ENCODE assay signal across 8 cellular contexts in the genomic region with DNA sequence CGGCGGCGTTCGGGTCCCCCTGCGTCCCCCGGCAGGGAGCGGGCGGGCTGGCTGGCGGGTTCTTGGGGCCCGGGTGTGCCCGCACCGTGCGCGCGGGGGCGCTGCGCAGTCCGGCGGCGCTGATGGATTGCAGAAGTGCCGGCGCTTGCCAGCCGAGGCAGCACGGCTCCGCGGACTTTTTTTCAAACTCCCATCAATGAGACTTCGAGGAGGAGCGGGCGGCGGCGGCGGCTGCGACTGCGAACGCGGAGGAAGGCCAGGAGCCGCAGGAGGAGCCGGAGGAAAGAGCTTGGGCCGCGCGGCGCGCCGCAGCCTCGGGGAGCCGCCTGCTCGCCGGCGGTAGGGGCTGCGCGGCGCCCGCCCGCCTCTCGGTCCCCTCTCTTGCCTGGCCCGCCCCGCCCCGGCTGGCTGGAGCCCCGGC. TPM values are rescaled to one million over a fixed set of nuclear protein-coding genes. Genes with fewer than 3 reads are reported as not detected.
DNase-seq lines count a peak whose midpoint lies in the region; ATAC-seq and TF ChIP-seq lines count a peak whose summit lies in the region.

A gene (plus strand): TSS at position 119 of the 421 bp plus-strand sequence. CDS start 61,453 bp downstream, outside the sequence.

- peaks cover 53% of the 10 kb centered on the region for H3K79me2 ChIP-seq in GM23338 (replicated peaks; ENCODE audit: insufficient read depth)

- peaks cover 42% of the 10 kb centered on the region for H3K4me1 ChIP-seq in GM23338 (ENCODE audit: insufficient read depth)
- peaks cover 33% of the 10 kb centered on the region for H3K4me1 ChIP-seq in adipocyte (ENCODE audit: control insufficient read depth, insufficient read depth, low read length)
- H3K4me1 ChIP-seq in psoas muscle, result peaks cover 10% of the 10 kb centered on the region

- ATAC-seq in GM23338 (peak; percentile 46), left ventricle myocardium superior (peak; percentile 89), psoas muscle (peak; percentile 86 to 94 (median 91)), GM21526 (IDR thresholded peaks at IDR 0.05; ENCODE audit: low FRiP score, unreplicated experiment) (no peak)

- H3K27ac ChIP-seq in GM23338 (ENCODE audit: low read depth), result peak within 1 kb of the TSS; percentile 90
- peak within 1 kb of the TSS; percentile 46 for H3K27ac ChIP-seq in psoas muscle

- H3K4me3 Mint-ChIP-seq in CD14-positive monocyte (peak within 1 kb of the TSS; percentile 37 to 80), GM23338 (peak within 1 kb of the TSS; percentile 95)

- intact Hi-C loops in CD14-positive monocyte (cut with micrococcal nuclease) (no loop called here), left ventricle myocardium superior (cut with micrococcal nuclease) (no loop called here), psoas muscle (cut with DNase I) (loop anchor here (2.0 to 5.0 kb wide), 3 partner anchors 202 to 337 kb away; no protein-coding TSS in a partner anchor)

- peaks cover 23% of the 10 kb centered on the region; the same call in 1 of the 2 replicates for H3F3A ChIP-seq in GM23338 (replicated peaks; ENCODE audit: low read depth)

- H2AFZ ChIP-seq in GM23338, result peak within 1 kb of the TSS; percentile 79

- H3K27me3 ChIP-seq in GM23338 (ENCODE audit: insufficient read depth) (no peaks in the 10 kb centered on the region), adipocyte (replicated peaks; ENCODE audit: control insufficient read depth, insufficient read depth, low read length) (no peaks in the 10 kb centered on the region), psoas muscle (ENCODE audit: insufficient read depth in 3 of 3, low read length in 2 of 3) (peaks cover 0 to 68% (median 31%) of the 10 kb centered on the region in 3 donors)

- H3K36me3 ChIP-seq in GM23338 (ENCODE audit: insufficient read depth) (no peaks in the 10 kb centered on the region), adipocyte (ENCODE audit: control insufficient read depth, insufficient read depth, low read length, severe bottlenecking) (no peaks in the 10 kb centered on the region), psoas muscle (ENCODE audit: insufficient read depth in 1 of 2, low read depth in 1 of 2) (no peaks in the 10 kb centered on the region)

- H3K9ac ChIP-seq in adipocyte (ENCODE audit: low read length), result peak within 1 kb of the TSS; percentile 85

- no peaks in the 10 kb centered on the region for H3K9me3 ChIP-seq in adipocyte (ENCODE audit: control insufficient read depth, low read length)
- no peaks in the 10 kb centered on the region for H3K9me3 ChIP-seq in psoas muscle

- no peaks in the 10 kb centered on the region for H3K9me2 ChIP-seq in GM23338 (ENCODE audit: insufficient read depth)

- peak within 1 kb of the TSS; percentile 91 for H3K4me3 ChIP-seq in GM23338
- H3K4me3 ChIP-seq in adipocyte (ENCODE audit: low read length), result peak within 1 kb of the TSS; percentile 80
- H3K4me3 ChIP-seq in psoas muscle, result peak within 1 kb of the TSS; percentile 69

- H3K9me3 Mint-ChIP-seq in CD14-positive monocyte, result peaks cover 0 to 12% (median 0%) of the 10 kb centered on the region in 7 donors
- no peaks in the 10 kb centered on the region for H3K9me3 Mint-ChIP-seq in GM23338

- no peak for TF ChIP-seq CTCF in CD14-positive monocyte (IDR thresholded peaks at IDR 0.05)
- TF ChIP-seq CTCF in GM23338 (conservative IDR thresholded peaks at IDR 0.05; ENCODE audit: low read depth in 2 of 2), result peak; percentile 57 to 76
- TF ChIP-seq CTCF in psoas muscle (IDR thresholded peaks at IDR 0.05), result peak; percentile 67

- H3K27ac Mint-ChIP-seq in CD14-positive monocyte, result no peak within 1 kb of the TSS
- H3K27ac Mint-ChIP-seq in GM23338, result peak within 1 kb of the TSS; percentile 59; the same call in 1 of the 2 replicates

- 0 to 1% (median 1%) methylated on average over 30 to 59 of the region's 59 CpGs for WGBS in psoas muscle, 3 donors

- peaks cover 4% of the 10 kb centered on the region for H3K4me1 Mint-ChIP-seq in CD14-positive monocyte
- H3K4me1 Mint-ChIP-seq in GM23338, result peaks cover 50% of the 10 kb centered on the region

- H3K4me2 ChIP-seq in GM23338, result peak within 1 kb of the TSS; percentile 96

- H3K36me3 Mint-ChIP-seq in CD14-positive monocyte, result peaks cover 0 to 1% of the 10 kb centered on the region in 2 donors
- peaks cover 8% of the 10 kb centered on the region for H3K36me3 Mint-ChIP-seq in GM23338 (ENCODE audit: low read depth)

- H4K20me1 ChIP-seq in GM23338 (replicated peaks; ENCODE audit: insufficient read depth), result no peaks in the 10 kb centered on the region

- peaks cover 71 to 84% (median 72%) of the 10 kb centered on the region in 3 donors for H3K27me3 Mint-ChIP-seq in CD14-positive monocyte (ENCODE audit: low read depth in 3 of 3)
- peaks cover 19% of the 10 kb centered on the region for H3K27me3 Mint-ChIP-seq in GM23338 (ENCODE audit: insufficient read depth, low read depth, poor library complexity)

- DNase-seq in CD14-positive monocyte (ENCODE audit: low spot score), result no peak
- peak; percentile 90 for DNase-seq in GM23338 (ENCODE audit: low spot score)
- peak; percentile 77 for DNase-seq in NCI-H510A treated with DMSO at 0.1 percent for 48 hours (lab: John Stamatoyannopoulos, UW)
- DNase-seq in adipocyte (ENCODE audit: low read depth), result peak; percentile 95
- DNase-seq in left ventricle myocardium superior, result peak; percentile 84
- peak; percentile 74 to 86 for DNase-seq in psoas muscle
- no peak for DNase-seq in RKO (ENCODE audit: low spot score)

TF ChIP-seq in GM23338, 12 proteins besides CTCF, POLR2A, EP300 and RAD21:
- TF ChIP-seq EZH2phosphoT487 (IDR thresholded peaks at IDR 0.05; ENCODE audit: unreplicated experiment) (no peak), CREB1 (CRISPR knock-in tag; IDR thresholded peaks at IDR 0.05; ENCODE audit: low read depth) (0 out of 2 replicates have a peak, but pooled peaks have one; percentile 27), EZH2 (IDR thresholded peaks at IDR 0.05; ENCODE audit: low read depth, unreplicated experiment) (no peak), ZNF331 (CRISPR knock-in tag; IDR thresholded peaks at IDR 0.05; ENCODE audit: low read depth) (no peak), POLR2AphosphoS5 (IDR thresholded peaks at IDR 0.05; ENCODE audit: low read depth) (0 out of 2 replicates have a peak, but pooled peaks have one; percentile 33)
- TF ChIP-seq, protein P1, sequence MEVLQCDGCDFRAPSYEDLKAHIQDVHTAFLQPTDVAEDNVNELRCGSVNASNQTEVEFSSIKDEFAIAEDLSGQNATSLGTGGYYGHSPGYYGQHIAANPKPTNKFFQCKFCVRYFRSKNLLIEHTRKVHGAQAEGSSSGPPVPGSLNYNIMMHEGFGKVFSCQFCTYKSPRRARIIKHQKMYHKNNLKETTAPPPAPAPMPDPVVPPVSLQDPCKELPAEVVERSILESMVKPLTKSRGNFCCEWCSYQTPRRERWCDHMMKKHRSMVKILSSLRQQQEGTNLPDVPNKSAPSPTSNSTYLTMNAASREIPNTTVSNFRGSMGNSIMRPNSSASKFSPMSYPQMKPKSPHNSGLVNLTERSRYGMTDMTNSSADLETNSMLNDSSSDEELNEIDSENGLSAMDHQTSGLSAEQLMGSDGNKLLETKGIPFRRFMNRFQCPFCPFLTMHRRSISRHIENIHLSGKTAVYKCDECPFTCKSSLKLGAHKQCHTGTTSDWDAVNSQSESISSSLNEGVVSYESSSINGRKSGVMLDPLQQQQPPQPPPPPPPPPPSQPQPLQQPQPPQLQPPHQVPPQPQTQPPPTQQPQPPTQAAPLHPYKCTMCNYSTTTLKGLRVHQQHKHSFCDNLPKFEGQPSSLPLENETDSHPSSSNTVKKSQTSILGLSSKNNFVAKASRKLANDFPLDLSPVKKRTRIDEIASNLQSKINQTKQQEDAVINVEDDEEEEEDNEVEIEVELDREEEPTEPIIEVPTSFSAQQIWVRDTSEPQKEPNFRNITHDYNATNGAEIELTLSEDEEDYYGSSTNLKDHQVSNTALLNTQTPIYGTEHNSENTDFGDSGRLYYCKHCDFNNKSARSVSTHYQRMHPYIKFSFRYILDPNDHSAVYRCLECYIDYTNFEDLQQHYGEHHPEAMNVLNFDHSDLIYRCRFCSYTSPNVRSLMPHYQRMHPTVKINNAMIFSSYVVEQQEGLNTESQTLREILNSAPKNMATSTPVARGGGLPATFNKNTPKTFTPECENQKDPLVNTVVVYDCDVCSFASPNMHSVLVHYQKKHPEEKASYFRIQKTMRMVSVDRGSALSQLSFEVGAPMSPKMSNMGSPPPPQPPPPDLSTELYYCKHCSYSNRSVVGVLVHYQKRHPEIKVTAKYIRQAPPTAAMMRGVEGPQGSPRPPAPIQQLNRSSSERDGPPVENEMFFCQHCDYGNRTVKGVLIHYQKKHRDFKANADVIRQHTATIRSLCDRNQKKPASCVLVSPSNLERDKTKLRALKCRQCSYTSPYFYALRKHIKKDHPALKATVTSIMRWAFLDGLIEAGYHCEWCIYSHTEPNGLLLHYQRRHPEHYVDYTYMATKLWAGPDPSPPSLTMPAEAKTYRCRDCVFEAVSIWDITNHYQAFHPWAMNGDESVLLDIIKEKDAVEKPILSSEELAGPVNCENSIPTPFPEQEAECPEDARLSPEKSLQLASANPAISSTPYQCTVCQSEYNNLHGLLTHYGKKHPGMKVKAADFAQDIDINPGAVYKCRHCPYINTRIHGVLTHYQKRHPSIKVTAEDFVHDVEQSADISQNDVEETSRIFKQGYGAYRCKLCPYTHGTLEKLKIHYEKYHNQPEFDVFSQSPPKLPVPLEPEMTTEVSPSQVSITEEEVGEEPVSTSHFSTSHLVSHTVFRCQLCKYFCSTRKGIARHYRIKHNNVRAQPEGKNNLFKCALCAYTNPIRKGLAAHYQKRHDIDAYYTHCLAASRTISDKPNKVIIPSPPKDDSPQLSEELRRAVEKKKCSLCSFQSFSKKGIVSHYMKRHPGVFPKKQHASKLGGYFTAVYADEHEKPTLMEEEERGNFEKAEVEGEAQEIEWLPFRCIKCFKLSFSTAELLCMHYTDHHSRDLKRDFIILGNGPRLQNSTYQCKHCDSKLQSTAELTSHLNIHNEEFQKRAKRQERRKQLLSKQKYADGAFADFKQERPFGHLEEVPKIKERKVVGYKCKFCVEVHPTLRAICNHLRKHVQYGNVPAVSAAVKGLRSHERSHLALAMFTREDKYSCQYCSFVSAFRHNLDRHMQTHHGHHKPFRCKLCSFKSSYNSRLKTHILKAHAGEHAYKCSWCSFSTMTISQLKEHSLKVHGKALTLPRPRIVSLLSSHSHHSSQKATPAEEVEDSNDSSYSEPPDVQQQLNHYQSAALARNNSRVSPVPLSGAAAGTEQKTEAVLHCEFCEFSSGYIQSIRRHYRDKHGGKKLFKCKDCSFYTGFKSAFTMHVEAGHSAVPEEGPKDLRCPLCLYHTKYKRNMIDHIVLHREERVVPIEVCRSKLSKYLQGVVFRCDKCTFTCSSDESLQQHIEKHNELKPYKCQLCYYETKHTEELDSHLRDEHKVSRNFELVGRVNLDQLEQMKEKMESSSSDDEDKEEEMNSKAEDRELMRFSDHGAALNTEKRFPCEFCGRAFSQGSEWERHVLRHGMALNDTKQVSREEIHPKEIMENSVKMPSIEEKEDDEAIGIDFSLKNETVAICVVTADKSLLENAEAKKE (CRISPR knock-in tag; IDR thresholded peaks at IDR 0.05), result no peak

RNA-seq across cellular contexts. Expression of the gene that starts here (rescaled TPM):
- polyA plus RNA-seq in CD14-positive monocyte, result not detected
- total RNA-seq in GM23338 (2014; rRNA removed; shearing (Covaris generic)), result 41.7 and 53.6 TPM in 2 replicates
- polyA plus RNA-seq in GM23338 (2016; fragmentation: Nextera tagmentation; extraction: Ambion mirVana), result 57.0 and 67.1 TPM in 2 replicates
- total RNA-seq in left ventricle myocardium superior, result 2.1 TPM
- total RNA-seq in psoas muscle, result 1 to 10 TPM in 1 of 4 donors, under 1 TPM in 3; 0.66 to 2.4 (median 0.76) TPM
- under 1 TPM; 0.20 to 0.24 (median 0.22) TPM for polyA plus RNA-seq in psoas muscle

Comparison
In these comparisons a context has a peak if more than half of its experiments do, and no peak if none do; other contexts are left out.
1. RNA of the gene that starts here (total RNA-seq): 41.7 to 53.6 TPM in GM23338; 2.1 TPM in left ventricle myocardium superior (single experiment) and 0.66 to 2.4 TPM in psoas muscle; every median in the first group is over 10 times any median in the second.
2. RNA of the gene that starts here (polyA plus RNA-seq): 57.0 to 67.1 TPM in GM23338; 0.20 to 0.24 TPM in psoas muscle and not detected in CD14-positive monocyte; every median in the first group is over 10 times any median in the second.
3. DNase-seq: peak in GM23338 (single experiment), NCI-H510A treated with DMSO at 0.1 percent for 48 hours (single experiment), adipocyte (single experiment), left ventricle myocardium superior (single experiment) and psoas muscle (2 of 2); none in CD14-positive monocyte (single experiment) and RKO (single experiment).
4. intact Hi-C loops: an anchor here in psoas muscle (2.0 to 5.0 kb wide); none called in CD14-positive monocyte and left ventricle myocardium superior.
5. Peak in every context shown above with its lines, with median percentiles within 50 percentile points of each other: H3K4me3 ChIP-seq.